1 cellular context compared by ENCODE assay signal in genomic region chr5:72816297-72817075, GRCh38.
TF ChIP-seq lines count a peak whose summit lies in the region.

TNPO1 (plus strand) TSS chr5:72816661; CDS start chr5:72816738, 77 bp downstream.

TF ChIP-seq in K562, 482 proteins besides CTCF, POLR2A, EP300 and RAD21 (continued from another document and continues in another):
- TF ChIP-seq MLLT1 (IDR thresholded peaks at IDR 0.05) (no peak), TAF9B (IDR thresholded peaks at IDR 0.05; ENCODE audit: partially characterized antibody) (no peak), ZNF518B (CRISPR knock-in tag; IDR thresholded peaks at IDR 0.05) (no peak), E2F1 (CRISPR knock-in tag; IDR thresholded peaks at IDR 0.05) (peak; percentile 25; the same call in 1 of the 2 replicates), DEAF1 (CRISPR knock-in tag; IDR thresholded peaks at IDR 0.05) (peak; percentile 58), THRA (IDR thresholded peaks at IDR 0.05) (no peak), ZNF407 (IDR thresholded peaks at IDR 0.05; ENCODE audit: low read depth) (no peak), GATAD2A (IDR thresholded peaks at IDR 0.05) (no peak), MBD2 (IDR thresholded peaks at IDR 0.05; ENCODE audit: borderline replicate concordance, low read depth) (peak; percentile 67; the same call in 1 of the 2 replicates), CBFB (CRISPR knock-in tag; IDR thresholded peaks at IDR 0.05) (no peak), ZNF354B (CRISPR knock-in tag; IDR thresholded peaks at IDR 0.05) (no peak), SIN3B (IDR thresholded peaks at IDR 0.05; ENCODE audit: low read depth) (peak; percentile 30; the same call in 1 of the 2 replicates), ZFX (CRISPR knock-in tag; IDR thresholded peaks at IDR 0.05) (peak; percentile 100), ATF7 (IDR thresholded peaks at IDR 0.05) (peak; percentile 48; the same call in 1 of the 2 replicates), CHD4 (IDR thresholded peaks at IDR 0.05; ENCODE audit: insufficient read depth, insufficient replicate concordance, low read depth, low read length, poor library complexity, severe bottlenecking) (no peak), ZNF263 (CRISPR knock-in tag; IDR thresholded peaks at IDR 0.05; ENCODE audit: borderline replicate concordance) (no peak), NFE2 (IDR thresholded peaks at IDR 0.05; ENCODE audit: low read depth) (no peak), HDGF (IDR thresholded peaks at IDR 0.05) (no peak), POLR2AphosphoS5 (IDR thresholded peaks at IDR 0.05; ENCODE audit: control insufficient read depth, insufficient read depth, low read depth, low read length) (peak; percentile 52; the same call in 1 of the 2 replicates), U2AF1 (optimal IDR thresholded peaks at IDR 0.05; ENCODE audit: low read depth, low read length) (peak; percentile 50), RBM22 (IDR thresholded peaks at IDR 0.05; ENCODE audit: low read depth, low read length, poor library complexity, severe bottlenecking) (peak; percentile 89), HEY1 (CRISPR knock-in tag; IDR thresholded peaks at IDR 0.05; ENCODE audit: borderline replicate concordance) (no peak), CBX3 (IDR thresholded peaks at IDR 0.05; ENCODE audit: borderline replicate concordance in 1 of 2, low read length in 2 of 2) (peak in 1 of 2 experiments; percentile 31; a peak in 1 of 3 replicates), POLR2G (IDR thresholded peaks at IDR 0.05; ENCODE audit: low read depth, low read length) (peak; percentile 99), TCF15 (CRISPR knock-in tag; IDR thresholded peaks at IDR 0.05) (peak; percentile 58; the same call in 1 of the 2 replicates), SMC3 (conservative IDR thresholded peaks at IDR 0.05; ENCODE audit: insufficient read depth, low read depth, low read length) (no peak), MCM2 (IDR thresholded peaks at IDR 0.05; ENCODE audit: low read depth) (no peak), ZBTB8A (IDR thresholded peaks at IDR 0.05; ENCODE audit: partially characterized antibody) (no peak), JUND (IDR thresholded peaks at IDR 0.05; ENCODE audit: borderline replicate concordance, low read depth, low read length) (0 out of 2 replicates have a peak, but pooled peaks have one; percentile 3), JUND (tag; IDR thresholded peaks at IDR 0.05; ENCODE audit: borderline replicate concordance, low read depth, low read length) (no peak), ERF (CRISPR knock-in tag; IDR thresholded peaks at IDR 0.05) (peak; percentile 84; the same call in 1 of the 2 replicates), HNRNPK (IDR thresholded peaks at IDR 0.05; ENCODE audit: low read depth, low read length, poor library complexity, severe bottlenecking) (no peak), ZNF511 (CRISPR knock-in tag; IDR thresholded peaks at IDR 0.05) (no peak), HNRNPH1 (optimal IDR thresholded peaks at IDR 0.05; ENCODE audit: low read depth, low read length) (no peak), NONO (IDR thresholded peaks at IDR 0.05; ENCODE audit: low read depth in 2 of 2, low read length in 1 of 2) (peak in 1 of 2 experiments; percentile 87; a peak in 3 of 4 replicates), ZNF395 (CRISPR knock-in tag; IDR thresholded peaks at IDR 0.05) (0 out of 2 replicates have a peak, but pooled peaks have one; percentile 25), E2F5 (CRISPR knock-in tag; IDR thresholded peaks at IDR 0.05) (no peak; the same call in 1 of the 2 replicates), CCNT2 (IDR thresholded peaks at IDR 0.05; ENCODE audit: borderline replicate concordance, extremely low read depth, insufficient read length, low read depth, low read length) (peak; percentile 76), ZFPM2 (CRISPR knock-in tag; IDR thresholded peaks at IDR 0.05) (no peak), ZNF316 (IDR thresholded peaks at IDR 0.05) (no peak)
